Comparison of ENCODE assay signal across 14 cellular contexts in the genomic region with DNA sequence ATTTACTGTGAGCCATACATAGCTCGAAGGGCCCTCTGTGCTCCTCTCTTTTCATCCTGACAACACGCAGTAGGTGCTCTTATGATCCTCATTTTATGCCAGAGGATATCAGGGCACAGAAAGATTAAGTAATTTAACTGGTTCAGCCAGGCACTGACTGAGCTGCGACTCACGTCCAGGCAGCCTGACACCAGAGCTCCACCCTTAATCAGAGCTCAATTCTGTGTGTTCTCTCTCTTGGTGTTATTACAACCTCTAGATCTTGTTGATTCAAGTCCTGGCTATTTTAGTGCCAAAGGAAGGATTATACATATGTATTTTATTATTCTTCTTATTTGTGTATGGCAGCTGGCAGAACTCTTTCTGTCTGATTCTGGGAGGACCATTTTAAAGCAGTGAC. TPM values are rescaled to one million over a fixed set of nuclear protein-coding genes. Genes with fewer than 3 reads are reported as not detected.
DNase-seq lines count a peak whose midpoint lies in the region; ATAC-seq, FAIRE-seq and TF ChIP-seq lines count a peak whose summit lies in the region.
"Had no signal": no experiment of that assay in that cellular context is flagged by ENCODE, and none has a peak within 500 bp of the region (broad histone marks: within the 10 kb centered on the region; RNA-seq: fewer than 3 reads in every experiment).

No MANE protein-coding gene starts in this region.

- no peak for TF ChIP-seq EP300 in HepG2 (IDR thresholded peaks at IDR 0.05; ENCODE audit: low read depth in 2 of 2, low read length in 2 of 2)
- no peak for TF ChIP-seq EP300 in HepG2 (CRISPR knock-in tag; IDR thresholded peaks at IDR 0.05; ENCODE audit: borderline replicate concordance)

- CTCF ChIA-PET in HepG2 (lab: Yijun Ruan, JAX; ENCODE audit: low intra/inter-chr PET ratio, low total read pairs), result no interaction called here

- H3K27ac Mint-ChIP-seq in natural killer cell, result no peak overlapping the region

- no peaks in the 10 kb centered on the region for H3K27me3 ChIP-seq in HepG2 (ENCODE audit: control insufficient read depth in 1 of 2, insufficient read depth in 2 of 2, low read length in 2 of 2)
- H3K27me3 ChIP-seq in right lobe of liver, result no peaks in the 10 kb centered on the region

- 94% methylated on average over 4 of the region's 4 CpGs for whole genome bisulfite sequencing in HepG2 (ENCODE audit: low lambda C conversion rate)
- 67% methylated on average over 2 of the region's 4 CpGs for WGBS in right lobe of liver (ENCODE audit: insufficient coverage, low coverage, low lambda C conversion rate, missing lambda C conversion rate)

- H3K9me3 ChIP-seq in HepG2 (ENCODE audit: low read length) (peaks cover 7% of the 10 kb centered on the region; the same call in 1 of the 2 replicates), right lobe of liver (no peaks in the 10 kb centered on the region)

- H3K27ac ChIP-seq in HepG2 (ENCODE audit: extremely low read length, insufficient read depth, low read length), result no peak overlapping the region
- H3K27ac ChIP-seq in right lobe of liver, result no peak overlapping the region
- H3K27ac ChIP-seq: C4-2B had no signal

- in situ Hi-C loops in HepG2 (cut with HindIII; ENCODE audit: extremely low pct_ligation_motif_present, low pct_unique_long_range_greater_than_20kb), result no loop called here

- TF ChIP-seq CTCF in HepG2 (CRISPR knock-in tag; IDR thresholded peaks at IDR 0.05) (no peak), right lobe of liver (IDR thresholded peaks at IDR 0.05) (no peak), natural killer cell (IDR thresholded peaks at IDR 0.05) (no peak)

- H3K4me1 ChIP-seq in HepG2 (ENCODE audit: insufficient read depth, low read length) (no peaks in the 10 kb centered on the region), right lobe of liver (no peaks in the 10 kb centered on the region)
- H3K4me1 ChIP-seq: HAP-1 had no signal

- no peak overlapping the region for H3K4me2 ChIP-seq in HepG2 (ENCODE audit: low read depth, low read length)

- H3K27me3 Mint-ChIP-seq in natural killer cell (ENCODE audit: low read depth in 2 of 2), result peaks cover 17 to 46% of the 10 kb centered on the region in 2 donors

- H3K4me3 ChIP-seq in HepG2 (replicated peaks in 1 of 3; ENCODE audit: insufficient read depth in 1 of 3, low read depth in 2 of 3, low read length in 3 of 3), result no peak overlapping the region
- no peak overlapping the region for H3K4me3 ChIP-seq in right lobe of liver
- H3K4me3 ChIP-seq: HAP-1 had no signal

- no peaks in the 10 kb centered on the region for H3K4me1 Mint-ChIP-seq in natural killer cell

- FAIRE-seq in HepG2 (lab: Jason Lieb, UNC), result no peak

- no peak overlapping the region for H3K4me3 Mint-ChIP-seq in natural killer cell

- DNase-seq in HepG2 (ENCODE audit: low spot score) (no peak), right lobe of liver (no peak), amniotic epithelial cell (ENCODE audit: low read depth) (peak; percentile 30), fibroblast of peridontal ligament (ENCODE audit: extremely low read depth) (peak; percentile 77), natural killer cell (no peak), NCI-H2227 treated with DMSO at 0.1 percent for 48 hours (lab: John Stamatoyannopoulos, UW) (no peak)
- no peak for DNase-seq in activated CD4-positive, alpha-beta T cell treated with anti-CD3 and anti-CD28 coated beads for 1 hour
- DNase-seq: 8988T, NCI-H1694, NCI-H510A treated with DMSO at 0.1 percent for 48 hours had no signal

- TF ChIP-seq RAD21 in HepG2 (CRISPR knock-in tag; IDR thresholded peaks at IDR 0.05), result no peak

- H3K36me3 ChIP-seq in HepG2 (replicated peaks in 1 of 2; ENCODE audit: control insufficient read depth in 1 of 2, insufficient read depth in 2 of 2, low read length in 2 of 2) (peaks cover 12 to 57% of the 10 kb centered on the region in 2 experiments), right lobe of liver (peaks cover 0 to 12% (median 4%) of the 10 kb centered on the region in 4 donors)
- H3K36me3 ChIP-seq: HAP-1 had no signal

- intact Hi-C loops in HepG2 (cut with micrococcal nuclease; ENCODE audit: unreplicated experiment), result no loop called here
- intact Hi-C loops in right lobe of liver (cut with DNase I), result no loop called here
- intact Hi-C loops in natural killer cell (cut with micrococcal nuclease), result no loop called here

- peaks cover 10% of the 10 kb centered on the region for H3K36me3 Mint-ChIP-seq in natural killer cell

- no TSS peak for BruUV-seq in HepG2 (replicated peaks; lab: Mats Ljungman, UMichigan)

- H3K9ac ChIP-seq in HepG2 (ENCODE audit: insufficient read depth, low read depth, low read length), result no peak overlapping the region

- peaks cover 3 to 7% of the 10 kb centered on the region in 2 donors for H3K9me3 Mint-ChIP-seq in natural killer cell

- no peak for ATAC-seq in HepG2
- no peak for ATAC-seq in right lobe of liver
- ATAC-seq in GM21423 (IDR thresholded peaks at IDR 0.05; ENCODE audit: unreplicated experiment), result no peak
- no peak for ATAC-seq in natural killer cell

- H2AFZ ChIP-seq in HepG2 (ENCODE audit: low read length), result no peak overlapping the region

- H3K79me2 ChIP-seq in HepG2 (ENCODE audit: insufficient read depth, low read length), result no peaks in the 10 kb centered on the region

- POLR2A ChIA-PET in HepG2 (lab: Yijun Ruan, JAX), result no interaction called here

- no peaks in the 10 kb centered on the region for H4K20me1 ChIP-seq in HepG2 (ENCODE audit: insufficient read depth, low read length)

- TF ChIP-seq POLR2A in HepG2 (IDR thresholded peaks at IDR 0.05; ENCODE audit: insufficient read depth in 1 of 2, low read depth in 2 of 2, low read length in 2 of 2), result no peak
- no peak for TF ChIP-seq POLR2A in right lobe of liver (IDR thresholded peaks at IDR 0.05)

TF ChIP-seq in HepG2, 621 proteins besides CTCF, POLR2A, EP300 and RAD21:
- TF ChIP-seq, protein P1, sequence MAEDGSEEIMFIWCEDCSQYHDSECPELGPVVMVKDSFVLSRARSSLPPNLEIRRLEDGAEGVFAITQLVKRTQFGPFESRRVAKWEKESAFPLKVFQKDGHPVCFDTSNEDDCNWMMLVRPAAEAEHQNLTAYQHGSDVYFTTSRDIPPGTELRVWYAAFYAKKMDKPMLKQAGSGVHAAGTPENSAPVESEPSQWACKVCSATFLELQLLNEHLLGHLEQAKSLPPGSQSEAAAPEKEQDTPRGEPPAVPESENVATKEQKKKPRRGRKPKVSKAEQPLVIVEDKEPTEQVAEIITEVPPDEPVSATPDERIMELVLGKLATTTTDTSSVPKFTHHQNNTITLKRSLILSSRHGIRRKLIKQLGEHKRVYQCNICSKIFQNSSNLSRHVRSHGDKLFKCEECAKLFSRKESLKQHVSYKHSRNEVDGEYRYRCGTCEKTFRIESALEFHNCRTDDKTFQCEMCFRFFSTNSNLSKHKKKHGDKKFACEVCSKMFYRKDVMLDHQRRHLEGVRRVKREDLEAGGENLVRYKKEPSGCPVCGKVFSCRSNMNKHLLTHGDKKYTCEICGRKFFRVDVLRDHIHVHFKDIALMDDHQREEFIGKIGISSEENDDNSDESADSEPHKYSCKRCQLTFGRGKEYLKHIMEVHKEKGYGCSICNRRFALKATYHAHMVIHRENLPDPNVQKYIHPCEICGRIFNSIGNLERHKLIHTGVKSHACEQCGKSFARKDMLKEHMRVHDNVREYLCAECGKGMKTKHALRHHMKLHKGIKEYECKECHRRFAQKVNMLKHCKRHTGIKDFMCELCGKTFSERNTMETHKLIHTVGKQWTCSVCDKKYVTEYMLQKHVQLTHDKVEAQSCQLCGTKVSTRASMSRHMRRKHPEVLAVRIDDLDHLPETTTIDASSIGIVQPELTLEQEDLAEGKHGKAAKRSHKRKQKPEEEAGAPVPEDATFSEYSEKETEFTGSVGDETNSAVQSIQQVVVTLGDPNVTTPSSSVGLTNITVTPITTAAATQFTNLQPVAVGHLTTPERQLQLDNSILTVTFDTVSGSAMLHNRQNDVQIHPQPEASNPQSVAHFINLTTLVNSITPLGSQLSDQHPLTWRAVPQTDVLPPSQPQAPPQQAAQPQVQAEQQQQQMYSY (CRISPR knock-in tag; IDR thresholded peaks at IDR 0.05), result no peak
- peak; percentile 16; the same call in 1 of the 2 replicates for TF ChIP-seq ZKSCAN1 (IDR thresholded peaks at IDR 0.05; ENCODE audit: low read length)

RNA-seq across cellular contexts. Expression of gene OSMR, which starts 59.7 kb away (rescaled TPM):
- total RNA-seq in HepG2 (2016; rRNA removed; fragmentation: Illumina TruSeq; extraction: Trizol), result 14.2 and 21.3 TPM in 2 replicates
- total RNA-seq in HepG2 (2016; cell fraction: cytosol; rRNA removed; fragmentation: Illumina TruSeq; extraction: Trizol; ENCODE audit: low read depth), result 1.8 and 2.9 TPM in 2 replicates
- 12.5 and 19.4 TPM in 2 replicates for total RNA-seq in HepG2 (2016; cell fraction: insoluble cytoplasmic fraction; rRNA removed; fragmentation: Illumina TruSeq; extraction: Trizol)
- 6.1 and 7.5 TPM in 2 replicates for total RNA-seq in HepG2 (2016; cell fraction: membrane; rRNA removed; fragmentation: Illumina TruSeq; extraction: Trizol)
- 50.3 and 60.9 TPM in 2 replicates for total RNA-seq in HepG2 (2016; cell fraction: nucleus; rRNA removed; fragmentation: Illumina TruSeq; extraction: Trizol)
- polyA plus RNA-seq in HepG2 (2011; rRNA removed), result 86.5 and 94.3 TPM in 2 replicates
- 44.8 and 76.5 TPM in 2 replicates for polyA plus RNA-seq in HepG2 (2011; cell fraction: cytosol; rRNA removed)
- 95.6 and 101 TPM in 2 replicates for polyA plus RNA-seq in HepG2 (2011; cell fraction: nucleus; rRNA removed)
- polyA plus RNA-seq in HepG2 (2012), result 29.4 and 71.4 TPM in 2 replicates
- polyA plus RNA-seq in HepG2 (2016; cell fraction: cytosol; fragmentation: Illumina TruSeq; extraction: Trizol; ENCODE audit: low read depth), result 1.2 and 1.3 TPM in 2 replicates
- polyA plus RNA-seq in HepG2 (2016; cell fraction: insoluble cytoplasmic fraction; fragmentation: Illumina TruSeq; extraction: Trizol; ENCODE audit: low read depth), result 11.5 and 13.4 TPM in 2 replicates
- polyA plus RNA-seq in HepG2 (2016; cell fraction: membrane; fragmentation: Illumina TruSeq; extraction: Trizol; ENCODE audit: low read depth), result 2.3 and 3.0 TPM in 2 replicates
- 43.2 and 48.3 TPM in 2 replicates for polyA plus RNA-seq in HepG2 (2016; cell fraction: nucleus; fragmentation: Illumina TruSeq; extraction: Trizol; ENCODE audit: insufficient read depth, low read depth)
- polyA minus RNA-seq in HepG2 (2011; rRNA and poly(A)+ RNA removed; ENCODE audit: low replicate concordance), result 24.4 and 91.8 TPM in 2 replicates
- polyA minus RNA-seq in HepG2 (2011; cell fraction: cytosol; rRNA and poly(A)+ RNA removed), result 75.8 and 111 TPM in 2 replicates
- 316 and 318 TPM in 2 replicates for polyA minus RNA-seq in HepG2 (2011; cell fraction: nucleus; rRNA and poly(A)+ RNA removed)
- 10 to 100 TPM in 5 of 6 experiments, 1 to 10 TPM in 1; 3.9 to 44.8 (median 12.2) TPM for total RNA-seq in right lobe of liver
- total RNA-seq in natural killer cell, result not detected
- total RNA-seq: HT-29 had no signal

Comparison
In these comparisons a context has a peak if more than half of its experiments do, and no peak if none do; other contexts are left out.
1. DNase-seq: peak in amniotic epithelial cell (single experiment) and fibroblast of peridontal ligament (single experiment); none in HepG2 (single experiment), right lobe of liver (0 of 3), natural killer cell (single experiment), activated CD4-positive, alpha-beta T cell treated with anti-CD3 and anti-CD28 coated beads for 1 hour (single experiment) and NCI-H2227 treated with DMSO at 0.1 percent for 48 hours (single experiment).